Comparison of ENCODE assay signal across 8 cellular contexts in genomic region chr1:25544243-25544764, GRCh38. TPM values are rescaled to one million over a fixed set of nuclear protein-coding genes. Genes with fewer than 3 reads are reported as not detected.
DNase-seq lines count a peak whose midpoint lies in the region; ATAC-seq and TF ChIP-seq lines count a peak whose summit lies in the region.

No MANE protein-coding gene starts in this region.

- intact Hi-C loops in Caco-2 (cut with micrococcal nuclease; ENCODE audit: unreplicated experiment) (no loop called here), head of caudate nucleus (cut with DNase I) (loop anchor here (2.0 kb wide), 1 partner anchor 24 kb away; no protein-coding TSS in a partner anchor)

- H3K4me1 ChIP-seq in Caco-2 (no peaks in the 10 kb centered on the region), ectodermal cell (ENCODE audit: control insufficient read depth, insufficient read depth, low read length) (peaks cover 8% of the 10 kb centered on the region), neural progenitor cell (peaks cover 6% of the 10 kb centered on the region)

- H2AFZ ChIP-seq in neural progenitor cell (replicated peaks) = peak overlapping the region; percentile 86

- H3K9ac ChIP-seq in neural progenitor cell = no peak overlapping the region

- H3K4me2 ChIP-seq in neural progenitor cell = peak overlapping the region; percentile 98

- H3K9me3 Mint-ChIP-seq in Caco-2 (ENCODE audit: unreplicated experiment) (no peaks in the 10 kb centered on the region), neural progenitor cell (no peaks in the 10 kb centered on the region)

- H3K27me3 ChIP-seq in Caco-2 (replicated peaks; ENCODE audit: control insufficient read depth, insufficient read depth, low read length) (no peaks in the 10 kb centered on the region), ectodermal cell (ENCODE audit: control insufficient read depth, insufficient read depth, low read length, poor library complexity, severe bottlenecking) (peaks cover 20% of the 10 kb centered on the region), neural progenitor cell (peaks cover 27% of the 10 kb centered on the region)

- H3K27me3 Mint-ChIP-seq in Caco-2 (ENCODE audit: insufficient read depth, unreplicated experiment) (no peaks in the 10 kb centered on the region), neural progenitor cell (ENCODE audit: insufficient read depth, low read depth) (peaks cover 18% of the 10 kb centered on the region)

- peak overlapping the region; percentile 69 for H3K4me3 ChIP-seq in Caco-2 (ENCODE audit: low read depth, low read length)
- peak overlapping the region; percentile 72 for H3K4me3 ChIP-seq in ectodermal cell (ENCODE audit: insufficient read depth, low read depth, low read length)
- H3K4me3 ChIP-seq in neural progenitor cell = peak overlapping the region; percentile 89

- BruUV-seq in Caco-2 (replicated peaks; lab: Mats Ljungman, UMichigan) = no TSS peak

- peaks cover 13% of the 10 kb centered on the region for H4K20me1 ChIP-seq in neural progenitor cell (ENCODE audit: low read depth)

- WGBS in ectodermal cell, 2 experiments = 19 to 20% methylated on average over 24 to 25 of the region's 25 CpGs

- POLR2A ChIA-PET in Caco-2 (lab: Charles Lee) = interaction anchor here (0.6 kb wide), 1 partner anchor 124 kb away, joined by 3 read pairs; no protein-coding TSS in a partner anchor

- TF ChIP-seq CTCF in Caco-2 (IDR thresholded peaks at IDR 0.05; ENCODE audit: insufficient read depth in 1 of 2, low read depth in 1 of 2, low read length in 1 of 2, severe bottlenecking in 1 of 2, unreplicated experiment in 1 of 2) = no peak
- no peak for TF ChIP-seq CTCF in neural progenitor cell (IDR thresholded peaks at IDR 0.05)

- ATAC-seq in GM21717 (IDR thresholded peaks at IDR 0.05; ENCODE audit: unreplicated experiment) (no peak), GM21367 (IDR thresholded peaks at IDR 0.05; ENCODE audit: unreplicated experiment) (no peak)

- H3K36me3 ChIP-seq in Caco-2 (ENCODE audit: control insufficient read depth, insufficient read depth, low read length) (no peaks in the 10 kb centered on the region; the same call in 1 of the 2 replicates), ectodermal cell (ENCODE audit: control insufficient read depth, insufficient read depth, low read length) (no peaks in the 10 kb centered on the region), neural progenitor cell (no peaks in the 10 kb centered on the region)

- H3K27ac ChIP-seq in ectodermal cell (ENCODE audit: insufficient read depth, low read depth, low read length, poor library complexity, severe bottlenecking) (no peak overlapping the region), neural progenitor cell (no peak overlapping the region)

- H3K79me2 ChIP-seq in neural progenitor cell (ENCODE audit: low read depth) = no peaks in the 10 kb centered on the region

- peak overlapping the region; percentile 67 for H3K4me3 Mint-ChIP-seq in Caco-2 (ENCODE audit: unreplicated experiment)
- H3K4me3 Mint-ChIP-seq in neural progenitor cell = peak overlapping the region; percentile 86

- H3K9me3 ChIP-seq in Caco-2 = no peaks in the 10 kb centered on the region
- H3K9me3 ChIP-seq in ectodermal cell (ENCODE audit: control insufficient read depth, low read length) = no peaks in the 10 kb centered on the region
- H3K9me3 ChIP-seq in neural progenitor cell (ENCODE audit: low read depth) = no peaks in the 10 kb centered on the region

- peaks cover 5% of the 10 kb centered on the region for H3K36me3 Mint-ChIP-seq in Caco-2 (ENCODE audit: insufficient read depth, unreplicated experiment)
- no peaks in the 10 kb centered on the region for H3K36me3 Mint-ChIP-seq in neural progenitor cell

- no peak for DNase-seq in Caco-2
- DNase-seq in NCI-H2171 treated with DMSO at 0.1 percent for 48 hours (lab: John Stamatoyannopoulos, UW) = peak; percentile 63
- no peak for DNase-seq in neural progenitor cell (ENCODE audit: low spot score)
- no peak for DNase-seq in head of caudate nucleus
- no peak for DNase-seq in NCI-H2029 (lab: John Stamatoyannopoulos, UW)

- H3K4me1 Mint-ChIP-seq in Caco-2 (ENCODE audit: low read depth, unreplicated experiment) (peaks cover 6% of the 10 kb centered on the region), neural progenitor cell (peaks cover 36% of the 10 kb centered on the region)

- peaks cover 18% of the 10 kb centered on the region for H3F3A ChIP-seq in neural progenitor cell (ENCODE audit: low read depth)

- CTCF ChIA-PET in Caco-2 (lab: Charles Lee) = no interaction called here

- H3K27ac Mint-ChIP-seq in Caco-2 (ENCODE audit: unreplicated experiment) (peak overlapping the region; percentile 48), neural progenitor cell (peak overlapping the region; percentile 13)

RNA-seq across cellular contexts. Expression of gene LDLRAP1, which starts 0.9 kb away (rescaled TPM):
- 14.5 TPM in 2 replicates for total RNA-seq in Caco-2 (2022)
- 9.5 TPM for polyA plus RNA-seq in ectodermal cell (2013, experiment 1 of 4)
- polyA plus RNA-seq in ectodermal cell (2013, experiment 2 of 4) = 9.2 TPM
- polyA plus RNA-seq in ectodermal cell (2013, experiment 3 of 4) = 8.4 TPM
- 8.6 TPM for polyA plus RNA-seq in ectodermal cell (2013, experiment 4 of 4)
- 6.5 and 8.6 TPM in 2 replicates for total RNA-seq in neural progenitor cell (ENCODE audit: low replicate concordance)
